18 cellular contexts compared by ENCODE assay signal in genomic region chr13:32733685-32734084, GRCh38.
A peak's percentile ranks its signal among the peaks of the same experiment; 100 is the strongest.
DNase-seq lines count a peak whose midpoint lies in the region; ATAC-seq, FAIRE-seq and TF ChIP-seq lines count a peak whose summit lies in the region.
"Had no signal": no experiment of that assay in that cellular context is flagged by ENCODE, and none has a peak within 500 bp of the region (broad histone marks: within the 10 kb centered on the region; RNA-seq: fewer than 3 reads in every experiment).

No MANE protein-coding gene starts in this region.

- DNase-seq in RWPE2 (ENCODE audit: low spot score) (no peak), bronchial epithelial cell (ENCODE audit: low read depth) (peak; percentile 80), foreskin keratinocyte (peak; percentile 60 to 82), suprapubic skin (ENCODE audit: low spot score in 2 of 2) (no peak), left lung (no peak)
- DNase-seq: Caco-2; CD4-positive, CD25-positive, alpha-beta regulatory T cell; DMS 273 treated with DMSO at 0.1 percent for 48 hours; DMS79 treated with DMSO at 0.1 percent for 48 hours; NCI-H1092 treated with DMSO at 0.1 percent for 48 hours; NCI-H1436 treated with DMSO at 0.1 percent for 48 hours; NCI-H1930; NCI-H510A treated with DMSO at 0.1 percent for 48 hours; NCI-H748 treated with DMSO at 0.1 percent for 48 hours; PC-9 had no signal

- H3K9me3 ChIP-seq in RWPE2 (ENCODE audit: severe bottlenecking) (no peaks in the 10 kb centered on the region), suprapubic skin (peaks cover 5% of the 10 kb centered on the region), left lung (peaks cover 0 to 5% of the 10 kb centered on the region in 2 donors)
- H3K9me3 ChIP-seq: HAP-1 had no signal

- no peak for TF ChIP-seq POLR2A in suprapubic skin (IDR thresholded peaks at IDR 0.05)

- H3K27me3 ChIP-seq in RWPE2 (ENCODE audit: insufficient read depth, poor library complexity, severe bottlenecking) (no peaks in the 10 kb centered on the region), bronchial epithelial cell (ENCODE audit: control insufficient read depth, insufficient read depth, low read length) (no peaks in the 10 kb centered on the region), foreskin keratinocyte (no peaks in the 10 kb centered on the region), suprapubic skin (no peaks in the 10 kb centered on the region), left lung (no peaks in the 10 kb centered on the region)

- H3K4me3 ChIP-seq in RWPE2 (ENCODE audit: severe bottlenecking) (no peak overlapping the region), bronchial epithelial cell (ENCODE audit: low read depth, low read length) (no peak overlapping the region), suprapubic skin (no peak overlapping the region), left lung (no peak overlapping the region)
- H3K4me3 ChIP-seq: HAP-1, PC-9 had no signal

- no peak for TF ChIP-seq EP300 in suprapubic skin (IDR thresholded peaks at IDR 0.05)

- intact Hi-C loops in left lung (cut with DNase I) = no loop called here

- ATAC-seq in RWPE2 (ENCODE audit: low read depth) = no peak
- peak; percentile 64 for ATAC-seq in foreskin keratinocyte
- ATAC-seq in GM21423 (IDR thresholded peaks at IDR 0.05; ENCODE audit: unreplicated experiment) = no peak
- no peak for ATAC-seq in left lung
- ATAC-seq in HG02970 (IDR thresholded peaks at IDR 0.05; ENCODE audit: low FRiP score, unreplicated experiment) = no peak

- H3K36me3 ChIP-seq in RWPE2 (ENCODE audit: low read depth) = peaks cover 19% of the 10 kb centered on the region
- no peaks in the 10 kb centered on the region for H3K36me3 ChIP-seq in bronchial epithelial cell (ENCODE audit: control insufficient read depth, insufficient read depth, low read length)
- no peaks in the 10 kb centered on the region for H3K36me3 ChIP-seq in suprapubic skin
- no peaks in the 10 kb centered on the region for H3K36me3 ChIP-seq in left lung

- H3K4me1 ChIP-seq in RWPE2 (ENCODE audit: insufficient read depth, poor library complexity, severe bottlenecking) (peaks cover 35% of the 10 kb centered on the region), foreskin keratinocyte (peaks cover 30% of the 10 kb centered on the region), suprapubic skin (peaks cover 45% of the 10 kb centered on the region), left lung (peaks cover 5 to 27% of the 10 kb centered on the region in 2 donors)
- H3K4me1 ChIP-seq: HAP-1 had no signal

- TF ChIP-seq CTCF in RWPE2 (IDR thresholded peaks at IDR 0.05; ENCODE audit: poor library complexity, severe bottlenecking) (no peak), bronchial epithelial cell (IDR thresholded peaks at IDR 0.05; ENCODE audit: insufficient read depth, low read length, severe bottlenecking) (no peak), foreskin keratinocyte (conservative IDR thresholded peaks at IDR 0.05) (no peak), suprapubic skin (IDR thresholded peaks at IDR 0.05) (no peak), left lung (IDR thresholded peaks at IDR 0.05) (no peak)

- H3K27ac ChIP-seq in RWPE2 (ENCODE audit: poor library complexity, severe bottlenecking) = peak overlapping the region; percentile 25
- peak overlapping the region; percentile 66 for H3K27ac ChIP-seq in foreskin keratinocyte
- peak overlapping the region; percentile 42 for H3K27ac ChIP-seq in suprapubic skin
- peak overlapping the region in 1 of 2 donors; percentile 16 for H3K27ac ChIP-seq in left lung
- H3K27ac ChIP-seq: PC-9 had no signal

- WGBS in suprapubic skin = 50% methylated on average over 4 of the region's 4 CpGs

- no peak for FAIRE-seq in bronchial epithelial cell (lab: Jason Lieb, UNC)

Comparison
In these comparisons a context has a peak if more than half of its experiments do, and no peak if none do; other contexts are left out.
1. DNase-seq: peak in bronchial epithelial cell (single experiment) and foreskin keratinocyte (2 of 2); none in RWPE2 (single experiment), suprapubic skin (0 of 2) and left lung (0 of 2).